Comparison of ENCODE assay signal across 1 cellular context in genomic region chr3:14863324-14864100, GRCh38.
TF ChIP-seq lines count a peak whose summit lies in the region.

No MANE protein-coding gene starts in this region.

TF ChIP-seq in WTC11, 78 proteins besides CTCF, POLR2A, EP300 and RAD21 (continued from another document):
- no peak for TF ChIP-seq USF2 (CRISPR knock-in tag; IDR thresholded peaks at IDR 0.05)
- no peak for TF ChIP-seq E2F1 (CRISPR knock-in tag; IDR thresholded peaks at IDR 0.05)
- no peak for TF ChIP-seq TEAD1 (CRISPR knock-in tag; IDR thresholded peaks at IDR 0.05)
- TF ChIP-seq NR1H2 (CRISPR knock-in tag; IDR thresholded peaks at IDR 0.05) = no peak
- no peak for TF ChIP-seq ZNF425 (CRISPR knock-in tag; conservative IDR thresholded peaks at IDR 0.05)
- no peak for TF ChIP-seq ZSCAN18 (CRISPR knock-in tag; IDR thresholded peaks at IDR 0.05)
